ENCODE assay signal across 8 cellular contexts in genomic region chr7:151992375-151992774, GRCh38. TPM values are rescaled to one million over a fixed set of nuclear protein-coding genes. Genes with fewer than 3 reads are reported as not detected.
A peak's percentile ranks its signal among the peaks of the same experiment; 100 is the strongest.
DNase-seq lines count a peak whose midpoint lies in the region; ATAC-seq and TF ChIP-seq lines count a peak whose summit lies in the region.

No MANE protein-coding gene starts in this region.

- no peak overlapping the region for H3K14ac ChIP-seq in H9 (ENCODE audit: insufficient read depth, low read length)

- no peak overlapping the region for H4K8ac ChIP-seq in H9 (replicated peaks; ENCODE audit: insufficient read length, low read depth, low read length)

- no peak overlapping the region for H3K4me2 ChIP-seq in H9 (ENCODE audit: insufficient read depth, insufficient read length, low read length)
- peak overlapping the region; percentile 61 for H3K4me2 ChIP-seq in osteoblast (ENCODE audit: insufficient read depth, low read length)

- no peaks in the 10 kb centered on the region for H3K27me3 ChIP-seq in CD4-positive, alpha-beta T cell (ENCODE audit: control insufficient read depth, insufficient read depth, low read length)
- H3K27me3 ChIP-seq in H9 (ENCODE audit: insufficient read depth, low read length) (no peaks in the 10 kb centered on the region), osteoblast (ENCODE audit: insufficient read depth, low read length) (peaks cover 2% of the 10 kb centered on the region)

- H3K79me2 ChIP-seq in H9 (ENCODE audit: insufficient read depth, low read length) = no peaks in the 10 kb centered on the region
- H3K79me2 ChIP-seq in osteoblast (ENCODE audit: insufficient read depth, low read length) = no peaks in the 10 kb centered on the region

- WGBS in H9 (ENCODE audit: extremely low coverage, insufficient read length, low lambda C conversion rate) = no CpG with 5 or more reads among the region's 12 CpGs

- ATAC-seq in CD4-positive, alpha-beta T cell (ENCODE audit: poor library complexity) = peak; percentile 99
- no peak for ATAC-seq in HG03196 (IDR thresholded peaks at IDR 0.05; ENCODE audit: unreplicated experiment)

- DNase-seq in CD4-positive, alpha-beta T cell = peak; percentile 12 to 55 (median 25)
- DNase-seq in H9 (peak; percentile 90), NCI-H526 treated with DMSO at 0.1 percent for 48 hours (lab: John Stamatoyannopoulos, UW) (peak; percentile 76), fibroblast of the conjunctiva (ENCODE audit: low read depth) (peak; percentile 12), osteoblast (ENCODE audit: insufficient read length, low spot score, missing footprints) (no peak), GM19238 (ENCODE audit: insufficient read length, low spot score) (no peak)
- DNase-seq in activated CD8-positive, alpha-beta memory T cell treated with anti-CD3 and anti-CD28 coated beads for 48 hours (ENCODE audit: low read depth in 2 of 3, low spot score in 2 of 3) = peak; percentile 4 to 9 (median 9)

- no peak overlapping the region for H3K56ac ChIP-seq in H9 (ENCODE audit: insufficient read length, low read depth, low read length)

- no peak overlapping the region for H3K4me3 ChIP-seq in osteoblast (ENCODE audit: insufficient read depth, low read length)

- no peak overlapping the region for H3K4ac ChIP-seq in H9 (ENCODE audit: low read depth, low read length)

- H3K27ac Mint-ChIP-seq in CD4-positive, alpha-beta T cell = no peak overlapping the region
- no peak overlapping the region; a peak in 2 of 7 replicates for H3K27ac Mint-ChIP-seq in H9

- no peak overlapping the region for H2AK5ac ChIP-seq in H9 (ENCODE audit: insufficient read length, low read length)

- no peak overlapping the region for H2BK12ac ChIP-seq in H9 (ENCODE audit: insufficient read length, low read depth, low read length)

- H3K36me3 ChIP-seq in osteoblast (ENCODE audit: insufficient read depth, low read length) = no peaks in the 10 kb centered on the region

- CTCF ChIA-PET in CD4-positive, alpha-beta T cell (lab: Charles Lee) = no interaction called here

- peaks cover 6% of the 10 kb centered on the region for H3K4me1 Mint-ChIP-seq in CD4-positive, alpha-beta T cell (ENCODE audit: low read depth)
- peaks cover 18 to 37% of the 10 kb centered on the region in 2 experiments for H3K4me1 Mint-ChIP-seq in H9

- no peak overlapping the region for H3T11ph ChIP-seq in H9 (ENCODE audit: low read length)

- H2BK20ac ChIP-seq in H9 (ENCODE audit: low read depth, low read length, poor library complexity, severe bottlenecking) = no peak overlapping the region

- H3K36me3 Mint-ChIP-seq in CD4-positive, alpha-beta T cell (ENCODE audit: low read depth) = no peaks in the 10 kb centered on the region
- H3K36me3 Mint-ChIP-seq in H9 (ENCODE audit: insufficient read depth in 1 of 3, low read depth in 3 of 3) = no peaks in the 10 kb centered on the region

- H3K23me2 ChIP-seq in H9 (ENCODE audit: insufficient read length, low read depth, low read length, poor library complexity, severe bottlenecking) = no peaks in the 10 kb centered on the region

- no peak overlapping the region for H2BK120ac ChIP-seq in H9 (ENCODE audit: low read depth, low read length, poor library complexity, severe bottlenecking)

- POLR2A ChIA-PET in CD4-positive, alpha-beta T cell (lab: Charles Lee) = no interaction called here

- no peak overlapping the region for H3K9ac ChIP-seq in H9 (ENCODE audit: extremely low read depth, insufficient read length, low read length)

- no peak overlapping the region for H3K18ac ChIP-seq in H9 (ENCODE audit: insufficient read length, low read depth, low read length)

- H2BK5ac ChIP-seq in H9 (ENCODE audit: insufficient read length, low read length) = no peak overlapping the region

- no peak for TF ChIP-seq CTCF in CD4-positive, alpha-beta T cell (IDR thresholded peaks at IDR 0.05)
- TF ChIP-seq CTCF in H9 (conservative IDR thresholded peaks at IDR 0.05) = peak; percentile 50
- peak; percentile 7 for TF ChIP-seq CTCF in osteoblast (IDR thresholded peaks at IDR 0.05; ENCODE audit: extremely low read depth, low read depth, low read length)

- H2AFZ ChIP-seq in H9 (ENCODE audit: low read length) = no peak overlapping the region
- peak overlapping the region; percentile 70 for H2AFZ ChIP-seq in osteoblast (ENCODE audit: low read length)

- H3K27me3 Mint-ChIP-seq in CD4-positive, alpha-beta T cell = peaks cover 69% of the 10 kb centered on the region
- H3K27me3 Mint-ChIP-seq in H9 (ENCODE audit: low read depth) = no peaks in the 10 kb centered on the region

- H3K79me1 ChIP-seq in H9 (ENCODE audit: insufficient read depth, low read depth, low read length, poor library complexity, severe bottlenecking) = no peaks in the 10 kb centered on the region

- H4K20me1 ChIP-seq in H9 (ENCODE audit: control insufficient read depth, insufficient read depth, insufficient read length) = no peaks in the 10 kb centered on the region
- no peaks in the 10 kb centered on the region for H4K20me1 ChIP-seq in osteoblast (ENCODE audit: insufficient read depth, low read length)

- H4K91ac ChIP-seq in H9 (ENCODE audit: insufficient read length, low read depth, low read length) = no peak overlapping the region

- H3K23ac ChIP-seq in H9 (ENCODE audit: insufficient read length, low read depth, low read length) = no peak overlapping the region

- no peak overlapping the region for H3K27ac ChIP-seq in CD4-positive, alpha-beta T cell (ENCODE audit: low read depth, low read length)
- no peak overlapping the region for H3K27ac ChIP-seq in H9 (ENCODE audit: insufficient read length, low read depth, low read length)
- no peak overlapping the region for H3K27ac ChIP-seq in osteoblast (ENCODE audit: low read depth, low read length)

- H3K4me3 Mint-ChIP-seq in CD4-positive, alpha-beta T cell = no peak overlapping the region
- H3K4me3 Mint-ChIP-seq in H9 = peak overlapping the region in 1 of 2 experiments; percentile 34; a peak in 2 of 5 replicates

- no peaks in the 10 kb centered on the region for H3K9me3 ChIP-seq in CD4-positive, alpha-beta T cell (ENCODE audit: control insufficient read depth, low read length)
- H3K9me3 ChIP-seq in H9 (ENCODE audit: control insufficient read depth, low read depth, low read length) (no peaks in the 10 kb centered on the region), osteoblast (ENCODE audit: low read depth, low read length) (no peaks in the 10 kb centered on the region)

- intact Hi-C loops in CD4-positive, alpha-beta T cell (cut with DNase I, micrococcal nuclease) = loop anchor here in 1 of 2 experiments (10.0 kb wide), 1 partner anchor 208 kb away; no protein-coding TSS in a partner anchor

- no peaks in the 10 kb centered on the region for H3K9me3 Mint-ChIP-seq in CD4-positive, alpha-beta T cell
- H3K9me3 Mint-ChIP-seq in H9 = no peaks in the 10 kb centered on the region

- H4K5ac ChIP-seq in H9 (ENCODE audit: insufficient read length, low read depth, low read length) = no peak overlapping the region

- H2BK15ac ChIP-seq in H9 (ENCODE audit: low read depth, low read length) = no peak overlapping the region

- H3K4me1 ChIP-seq in H9 (ENCODE audit: insufficient read depth, low read length) (no peaks in the 10 kb centered on the region), osteoblast (ENCODE audit: insufficient read depth, low read length) (no peaks in the 10 kb centered on the region)

RNA-seq across cellular contexts. Expression of gene GALNT11, which starts 33.1 kb away (rescaled TPM):
- total RNA-seq in CD4-positive, alpha-beta T cell = 10 to 100 TPM; 20.7 to 22.2 TPM
- total RNA-seq in H9 (2021) (21.0 and 24.1 TPM in 2 replicates), osteoblast (42.7 and 51.3 TPM in 2 replicates)

RNA-seq across cellular contexts. Expression of gene GALNTL5, which starts 36.1 kb away (rescaled TPM):
- total RNA-seq in CD4-positive, alpha-beta T cell = not detected
- total RNA-seq in H9 (2021) (0.39 TPM in 1 of 2 replicates, not detected in the other), osteoblast (not detected in 2 replicates)

Comparison
In these comparisons a context has a peak if more than half of its experiments do, and no peak if none do; other contexts are left out.
1. DNase-seq: peak in CD4-positive, alpha-beta T cell (10 of 10), H9 (single experiment), NCI-H526 treated with DMSO at 0.1 percent for 48 hours (single experiment), activated CD8-positive, alpha-beta memory T cell treated with anti-CD3 and anti-CD28 coated beads for 48 hours (3 of 3) and fibroblast of the conjunctiva (single experiment); none in osteoblast (single experiment) and GM19238 (single experiment).